7 cellular contexts compared by ENCODE assay signal in genomic region chr15:31396881-31397560, GRCh38.
DNase-seq lines count a peak whose midpoint lies in the region; ATAC-seq and TF ChIP-seq lines count a peak whose summit lies in the region.

No MANE protein-coding gene starts in this region.

- H3K9me3 ChIP-seq in H9 (ENCODE audit: control insufficient read depth, low read depth, low read length) (no peaks in the 10 kb centered on the region), lower lobe of right lung (no peaks in the 10 kb centered on the region), upper lobe of left lung (no peaks in the 10 kb centered on the region)

- no CpG with 5 or more reads among the region's 27 CpGs for WGBS in H9 (ENCODE audit: extremely low coverage, insufficient read length, low lambda C conversion rate)
- 6 to 11% methylated on average over 11 to 14 of the region's 27 CpGs for WGBS in upper lobe of left lung, 2 donors

- no peak overlapping the region for H3K18ac ChIP-seq in H9 (ENCODE audit: insufficient read length, low read depth, low read length)

- H2BK20ac ChIP-seq in H9 (ENCODE audit: low read depth, low read length, poor library complexity, severe bottlenecking), result no peak overlapping the region

- H3K27me3 ChIP-seq in H9 (ENCODE audit: insufficient read depth, low read length), result no peaks in the 10 kb centered on the region; the same call in 1 of the 2 replicates
- H3K27me3 ChIP-seq in dorsolateral prefrontal cortex, result no peaks in the 10 kb centered on the region
- H3K27me3 ChIP-seq in lower lobe of right lung (ENCODE audit: low read depth), result no peaks in the 10 kb centered on the region
- no peaks in the 10 kb centered on the region for H3K27me3 ChIP-seq in upper lobe of left lung

- no peaks in the 10 kb centered on the region for H4K20me1 ChIP-seq in H9 (ENCODE audit: control insufficient read depth, insufficient read depth, insufficient read length)

- no peak overlapping the region for H3K4me2 ChIP-seq in H9 (ENCODE audit: insufficient read depth, insufficient read length, low read length)

- no peak overlapping the region for H3K23ac ChIP-seq in H9 (ENCODE audit: insufficient read length, low read depth, low read length)

- peak overlapping the region in 1 of 3 experiments; percentile 93; a peak in 2 of 7 replicates for H3K27ac Mint-ChIP-seq in H9

- no peaks in the 10 kb centered on the region for H3K36me3 Mint-ChIP-seq in H9 (ENCODE audit: insufficient read depth in 1 of 3, low read depth in 3 of 3)

- H2BK120ac ChIP-seq in H9 (ENCODE audit: low read depth, low read length, poor library complexity, severe bottlenecking), result no peak overlapping the region

- H3K9ac ChIP-seq in H9 (ENCODE audit: extremely low read depth, insufficient read length, low read length), result no peak overlapping the region

- H3K27ac ChIP-seq in H9 (ENCODE audit: insufficient read length, low read depth, low read length) (no peak overlapping the region), dorsolateral prefrontal cortex (peak overlapping the region in 8 of 59 donors; percentile 28 to 53 (median 38)), lower lobe of right lung (peak overlapping the region; percentile 81), upper lobe of left lung (peak overlapping the region; percentile 72 to 91 (median 86))

- H2AK5ac ChIP-seq in H9 (ENCODE audit: insufficient read length, low read length), result no peak overlapping the region

- H2AFZ ChIP-seq in H9 (ENCODE audit: low read length), result peak overlapping the region; percentile 18

- H3K79me2 ChIP-seq in H9 (ENCODE audit: insufficient read depth, low read length), result no peaks in the 10 kb centered on the region

- H4K8ac ChIP-seq in H9 (replicated peaks; ENCODE audit: insufficient read length, low read depth, low read length), result no peak overlapping the region

- TF ChIP-seq CTCF in H9 (conservative IDR thresholded peaks at IDR 0.05) (0 out of 3 replicates have a peak, but pooled peaks have one; percentile 19), dorsolateral prefrontal cortex (IDR thresholded peaks at IDR 0.05 in 54 of 56, conservative IDR thresholded peaks at IDR 0.05 in 2 of 56; ENCODE audit: low read depth in 1 of 56, partially characterized antibody in 56 of 56) (peak in 20 of 56 donors; percentile 10 to 49 (median 24)), lower lobe of right lung (IDR thresholded peaks at IDR 0.05) (peak; percentile 20), upper lobe of left lung (IDR thresholded peaks at IDR 0.05) (no peak)

- peaks cover 26% of the 10 kb centered on the region for H3K27me3 Mint-ChIP-seq in H9 (ENCODE audit: low read depth)

- H4K91ac ChIP-seq in H9 (ENCODE audit: insufficient read length, low read depth, low read length), result no peak overlapping the region

- TF ChIP-seq POLR2A in upper lobe of left lung (IDR thresholded peaks at IDR 0.05), result peak in 1 of 4 donors; percentile 44

- no peaks in the 10 kb centered on the region for H3K36me3 ChIP-seq in lower lobe of right lung
- H3K36me3 ChIP-seq in upper lobe of left lung, result no peaks in the 10 kb centered on the region

- no peak overlapping the region for H2BK15ac ChIP-seq in H9 (ENCODE audit: low read depth, low read length)

- peak overlapping the region in 29 of 59 donors; percentile 5 to 51 (median 27) for H3K4me3 ChIP-seq in dorsolateral prefrontal cortex
- peak overlapping the region; percentile 19 for H3K4me3 ChIP-seq in lower lobe of right lung
- peak overlapping the region in 3 of 4 donors; percentile 4 to 18 (median 9) for H3K4me3 ChIP-seq in upper lobe of left lung

- H3K9me3 Mint-ChIP-seq in H9, result peaks cover 0 to 3% of the 10 kb centered on the region in 2 experiments; a peak in 2 of 5 replicates

- peaks cover 19 to 30% of the 10 kb centered on the region in 2 experiments for H3K4me1 Mint-ChIP-seq in H9

- no peaks in the 10 kb centered on the region for H3K79me1 ChIP-seq in H9 (ENCODE audit: insufficient read depth, low read depth, low read length, poor library complexity, severe bottlenecking)

- H3K56ac ChIP-seq in H9 (ENCODE audit: insufficient read length, low read depth, low read length), result no peak overlapping the region

- peaks cover 16% of the 10 kb centered on the region for H3K23me2 ChIP-seq in H9 (ENCODE audit: insufficient read length, low read depth, low read length, poor library complexity, severe bottlenecking)

- TF ChIP-seq EP300 in upper lobe of left lung (IDR thresholded peaks at IDR 0.05), result peak in 3 of 4 donors; percentile 12 to 93 (median 77)

- ATAC-seq in lower lobe of right lung, result peak; percentile 90
- ATAC-seq in upper lobe of left lung (ENCODE audit: low FRiP score in 2 of 2), result peak; percentile 91 to 92

- no peak overlapping the region for H4K5ac ChIP-seq in H9 (ENCODE audit: insufficient read length, low read depth, low read length)

- intact Hi-C loops in dorsolateral prefrontal cortex (cut with DNase I) (no loop called here), lower lobe of right lung (cut with DNase I) (no loop called here)

- H3K4ac ChIP-seq in H9 (ENCODE audit: low read depth, low read length), result no peak overlapping the region

- no peak overlapping the region for H2BK12ac ChIP-seq in H9 (ENCODE audit: insufficient read length, low read depth, low read length)

- DNase-seq in H9 (peak; percentile 98), NCI-H82 (lab: John Stamatoyannopoulos, UW) (peak; percentile 95), dorsolateral prefrontal cortex (peak in 8 of 10 donors; percentile 35 to 68 (median 54)), lower lobe of right lung (peak; percentile 96), upper lobe of left lung (peak; percentile 95 to 98), NCI-H128 (lab: John Stamatoyannopoulos, UW; ENCODE audit: unreplicated experiment) (no peak), NCI-H2171 (lab: John Stamatoyannopoulos, UW) (no peak)

- no peak overlapping the region for H2BK5ac ChIP-seq in H9 (ENCODE audit: insufficient read length, low read length)

- no peak overlapping the region for H3K14ac ChIP-seq in H9 (ENCODE audit: insufficient read depth, low read length)

- H3K4me1 ChIP-seq in H9 (ENCODE audit: insufficient read depth, low read length) (no peaks in the 10 kb centered on the region), lower lobe of right lung (peaks cover 42% of the 10 kb centered on the region), upper lobe of left lung (peaks cover 35 to 50% (median 37%) of the 10 kb centered on the region in 4 donors)

- H3K4me3 Mint-ChIP-seq in H9, result peak overlapping the region; percentile 41 to 68; a peak in 4 of 5 replicates

- no peak overlapping the region for H3T11ph ChIP-seq in H9 (ENCODE audit: low read length)

Comparison
In these comparisons a context has a peak if more than half of its experiments do, and no peak if none do; other contexts are left out.
1. DNase-seq: peak in H9 (single experiment), NCI-H82 (single experiment), dorsolateral prefrontal cortex (8 of 10), lower lobe of right lung (single experiment) and upper lobe of left lung (2 of 2); none in NCI-H128 (single experiment) and NCI-H2171 (single experiment).
2. CTCF ChIP-seq: peak in H9 (single experiment) and lower lobe of right lung (single experiment); none in upper lobe of left lung (0 of 6).